In genomic region chr22:44848296-44848741, GRCh38 we compare ENCODE assay signal across 22 cellular contexts.
"Had no signal": no experiment of that assay in that cellular context is flagged by ENCODE, and none has a peak within 500 bp of the region (broad histone marks: within the 10 kb centered on the region; RNA-seq: fewer than 3 reads in every experiment).

No MANE protein-coding gene starts in this region.

- H3K9me3 Mint-ChIP-seq: type B pancreatic cell had no signal

- H3K27ac Mint-ChIP-seq: naive B cell, type B pancreatic cell had no signal

- H3K4me3 ChIP-seq: esophagus squamous epithelium, hepatocyte, lung, psoas muscle, sigmoid colon, skin epidermis, suprapubic skin, thyroid gland had no signal

- DNase-seq: effector memory CD4-positive, alpha-beta T cell; esophagus squamous epithelium; foreskin melanocyte; head of caudate nucleus; left colon; left ventricle myocardium superior; mesenchymal stem cell; midbrain; naive B cell; nucleus accumbens; sigmoid colon; stimulated activated CD4-positive, alpha-beta T cell treated with anti-CD3 and anti-CD28 coated beads, Interleukin-12 subunit alpha, Interleukin-12 subunit beta, amount 100 ng/mL, for 4 hours; stimulated activated naive CD8-positive, alpha-beta T cell treated with anti-CD3 and anti-CD28 coated beads, Interleukin-15, Interleukin-2, amounts not matched to agents 100 U/mL and 50 U/mL, for 24 hours; thyroid gland had no signal

- ATAC-seq: left ventricle myocardium superior; psoas muscle; stimulated activated naive CD8-positive, alpha-beta T cell treated with anti-CD3 and anti-CD28 coated beads, Interleukin-15, Interleukin-2, amounts not matched to agents 100 U/mL and 50 U/mL, for 24 hours had no signal

- H3K27me3 Mint-ChIP-seq: naive B cell, type B pancreatic cell had no signal

- H3K36me3 ChIP-seq: sigmoid colon, suprapubic skin, thyroid gland had no signal

- H3K4me2 ChIP-seq: hepatocyte had no signal

- H3K4me3 Mint-ChIP-seq: naive B cell, type B pancreatic cell had no signal

- H3K4me1 Mint-ChIP-seq: naive B cell had no signal

- H3K27me3 ChIP-seq: esophagus squamous epithelium, hepatocyte, sigmoid colon, suprapubic skin, thyroid gland had no signal

- H3K79me2 ChIP-seq: hepatocyte, parathyroid adenoma had no signal

- H2AFZ ChIP-seq: hepatocyte, parathyroid adenoma had no signal

- H3K9me3 ChIP-seq: suprapubic skin, thyroid gland had no signal

- H3K27ac ChIP-seq: epithelial cell of prostate, esophagus squamous epithelium, hepatocyte, parathyroid adenoma, psoas muscle, sigmoid colon, skin epidermis, suprapubic skin, thyroid gland had no signal

- H3K4me1 ChIP-seq: esophagus squamous epithelium, parathyroid adenoma, psoas muscle, sigmoid colon, suprapubic skin, thyroid gland had no signal
